ENCODE assay signal across 10 cellular contexts in the genomic region with DNA sequence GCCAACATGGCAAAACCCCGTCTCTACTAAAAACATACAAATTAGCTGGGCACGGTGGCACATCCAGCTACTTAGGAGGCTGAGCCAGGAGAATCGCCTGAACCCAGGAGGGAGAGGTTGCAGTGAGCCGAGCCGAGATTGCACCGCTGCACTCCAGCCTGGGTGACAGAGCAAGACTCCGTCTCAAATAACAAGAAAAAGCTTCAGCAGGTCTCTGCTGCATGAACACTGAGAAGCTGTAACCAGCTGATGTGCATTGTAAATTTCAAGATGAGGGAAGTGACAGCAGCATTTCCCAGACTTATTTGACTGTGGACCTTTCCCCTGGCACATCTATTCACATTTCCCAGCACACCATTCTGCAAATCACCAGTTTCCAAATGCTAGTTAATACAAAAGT.
"Had no signal": no experiment of that assay in that cellular context is flagged by ENCODE, and none has a peak within 500 bp of the region (broad histone marks: within the 10 kb centered on the region; RNA-seq: fewer than 3 reads in every experiment).

No MANE protein-coding gene starts in this region.

- H3K4me3 Mint-ChIP-seq: HFFc6, IgD-negative memory B cell had no signal

- H3K9ac ChIP-seq: GM23248 had no signal

- ATAC-seq: HCT116, HepG2 had no signal

- H3K4me1 ChIP-seq: HAP-1 had no signal

- H3K27ac Mint-ChIP-seq: HFFc6, IgD-negative memory B cell had no signal

- H3K27me3 Mint-ChIP-seq: IgD-negative memory B cell had no signal

- H3K36me3 Mint-ChIP-seq: IgD-negative memory B cell had no signal

- H2AFZ ChIP-seq: GM23248 had no signal

- H3K9me3 ChIP-seq: HAP-1 had no signal

- H3K4me1 Mint-ChIP-seq: IgD-negative memory B cell had no signal

- DNase-seq: GM23248, GOT3, H7, HFFc6, KBM-7 had no signal

- H3K4me3 ChIP-seq: GM23248, HAP-1 had no signal

- H3K27ac ChIP-seq: GM23248, HL-60 had no signal

- H3K36me3 ChIP-seq: HAP-1 had no signal
